ENCODE assay signal across 1 cellular context in the genomic region with DNA sequence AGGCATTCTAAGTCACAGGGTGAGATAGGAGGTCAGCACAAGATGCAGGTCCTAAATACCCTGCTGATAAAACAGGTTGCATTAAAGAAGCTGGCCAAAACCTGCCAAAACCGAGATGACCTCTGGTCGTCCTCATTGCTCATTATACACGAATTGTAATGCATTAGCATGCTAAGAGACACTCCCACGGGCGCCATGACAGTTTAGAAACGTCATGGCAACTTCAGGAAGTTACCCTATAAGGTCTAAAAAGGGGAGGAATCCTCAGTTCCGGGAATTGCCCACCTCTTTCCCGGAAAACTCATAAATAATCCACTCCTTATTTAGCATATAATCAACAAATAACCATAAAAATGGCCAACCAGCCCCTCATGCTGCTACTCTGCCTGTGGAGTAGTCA.
TF ChIP-seq lines count a peak whose summit lies in the region.

No MANE protein-coding gene starts in this region.

TF ChIP-seq in HCT116, 20 proteins besides CTCF, POLR2A, EP300 and RAD21 (continued from another document):
- no peak for TF ChIP-seq EZH2phosphoT487 (IDR thresholded peaks at IDR 0.05; ENCODE audit: borderline replicate concordance)
- TF ChIP-seq SP1 (IDR thresholded peaks at IDR 0.05; ENCODE audit: low read depth): no peak
- TF ChIP-seq EZH2 (IDR thresholded peaks at IDR 0.05): no peak
